Comparison of ENCODE assay signal across 8 cellular contexts in genomic region chr5:55232194-55232984, GRCh38. TPM values are rescaled to one million over a fixed set of nuclear protein-coding genes. Genes with fewer than 3 reads are reported as not detected.
DNase-seq lines count a peak whose midpoint lies in the region; TF ChIP-seq lines count a peak whose summit lies in the region.

No MANE protein-coding gene starts in this region.

- DNase-seq in AG08396 (ENCODE audit: low spot score), result peak; percentile 15
- DNase-seq in GM13977 (ENCODE audit: low spot score), result peak; percentile 33
- peak; percentile 19 for DNase-seq in NCI-H2227 treated with DMSO at 0.1 percent for 48 hours (lab: John Stamatoyannopoulos, UW)
- DNase-seq in MCF 10A (ENCODE audit: unreplicated experiment), result peak; percentile 79
- peak; percentile 27 for DNase-seq in kidney glomerular epithelial cell (lab: John Stamatoyannopoulos, UW)
- peak; percentile 54 for DNase-seq in stomach
- DNase-seq in KG1 (lab: John Stamatoyannopoulos, UW), result no peak
- no peak for DNase-seq in hippocampal formation (lab: John Stamatoyannopoulos, UW)

- H3K27ac Mint-ChIP-seq in MCF 10A (ENCODE audit: low read depth, unreplicated experiment), result peak overlapping the region; percentile 90

- H3K27me3 Mint-ChIP-seq in MCF 10A (ENCODE audit: insufficient read depth, unreplicated experiment), result no peaks in the 10 kb centered on the region

- peak overlapping the region; percentile 98 for H3K4me3 Mint-ChIP-seq in MCF 10A (ENCODE audit: unreplicated experiment)

- intact Hi-C loops in MCF 10A (cut with micrococcal nuclease), result loop anchor here (2.0 kb wide), 2 partner anchors 60 to 74 kb away; partner anchors contain the start of genes CDC20B, DHX29 and MTREX
- intact Hi-C loops in stomach (cut with DNase I; ENCODE audit: low total_unique reads), result loop anchor here (10.0 kb wide), 1 partner anchor 58 kb away; the partner anchor contains the start of gene CDC20B

- H3K27ac ChIP-seq in stomach, result peak overlapping the region; percentile 82 to 93 (median 86)

- POLR2A ChIA-PET in MCF 10A (lab: Yijun Ruan, JAX), result interaction anchor here (0.6 to 5.8 kb wide), 33 partner anchors 9 to 1945 kb away, joined by 3 to 113 read pairs (median 5); partner anchors contain the start of genes CDC20B, DHX29, GPX8 and IL31RA

- CTCF ChIA-PET in MCF 10A (lab: Yijun Ruan, JAX), result interaction anchor here (0.7 to 4.1 kb wide), 25 partner anchors 9 to 459 kb away, joined by 3 to 20 read pairs (median 4); partner anchors contain the start of genes DHX29, GPX8 and MTREX

- H3K4me3 ChIP-seq in stomach, result peak overlapping the region; percentile 54 to 78 (median 55)

- in situ Hi-C loops in GM13977 (cut with MboI; ENCODE audit: low pct_unique_long_range_greater_than_20kb, low sequenced_read_pairs, unreplicated experiment), result no loop called here

- H3K36me3 ChIP-seq in stomach, result no peaks in the 10 kb centered on the region

- WGBS in stomach, 5 donors, result 1 to 2% (median 2%) methylated on average over 43 to 47 of the region's 47 CpGs

- no peak for TF ChIP-seq POLR2A in stomach (IDR thresholded peaks at IDR 0.05)

- no peaks in the 10 kb centered on the region for H3K9me3 Mint-ChIP-seq in MCF 10A (ENCODE audit: unreplicated experiment)

- H3K36me3 Mint-ChIP-seq in MCF 10A (ENCODE audit: insufficient read depth, unreplicated experiment), result no peaks in the 10 kb centered on the region

- BruUV-seq in MCF 10A (replicated peaks; lab: Mats Ljungman, UMichigan), result TSS peak; percentile 64

- H3K9me3 ChIP-seq in stomach, result no peaks in the 10 kb centered on the region

- H3K4me1 ChIP-seq in stomach, result peaks cover 36 to 53% (median 49%) of the 10 kb centered on the region in 4 donors

- TF ChIP-seq CTCF in GM13977 (IDR thresholded peaks at IDR 0.05; ENCODE audit: extremely low read depth, insufficient read depth, missing control alignments) (no peak), MCF 10A (IDR thresholded peaks at IDR 0.05; ENCODE audit: unreplicated experiment) (no peak), stomach (IDR thresholded peaks at IDR 0.05) (no peak)

- TF ChIP-seq EP300 in stomach (IDR thresholded peaks at IDR 0.05), result no peak

- peaks cover 25 to 97% (median 74%) of the 10 kb centered on the region in 3 donors for H3K27me3 ChIP-seq in stomach

- no peaks in the 10 kb centered on the region for H3K4me1 Mint-ChIP-seq in MCF 10A (ENCODE audit: insufficient read depth, unreplicated experiment)

RNA-seq across cellular contexts. Expression of gene CCNO, which starts 1.0 kb away (rescaled TPM):
- total RNA-seq in MCF 10A (2022) (10.6 and 11.7 TPM in 2 replicates), stomach (10 to 100 TPM in 1 of 5 donors, 1 to 10 TPM in 2, under 1 TPM in 1, not detected in 1; 0.55 to 32.1 (median 4.5) TPM)
- 1 to 10 TPM; 6.4 to 8.5 (median 6.7) TPM for polyA plus RNA-seq in stomach

RNA-seq across cellular contexts. Expression of gene MCIDAS, which starts 5.3 kb away (rescaled TPM):
- total RNA-seq in MCF 10A (2022) (1.8 TPM in 2 replicates), stomach (1 to 10 TPM in 2 of 5 donors, not detected in 3; 4.1 to 4.6 TPM)
- polyA plus RNA-seq in stomach, result 1 to 10 TPM in 1 of 3 donors, under 1 TPM in 2; 0.53 to 1.8 (median 0.62) TPM

RNA-seq across cellular contexts. Expression of gene CDC20B, which starts 59.4 kb away (rescaled TPM):
- not detected in 2 replicates for total RNA-seq in MCF 10A (2022)
- total RNA-seq in stomach, result not detected
- polyA plus RNA-seq in stomach, result not detected

Comparison
In these comparisons a context has a peak if more than half of its experiments do, and no peak if none do; other contexts are left out.
1. DNase-seq: peak in AG08396 (single experiment), GM13977 (single experiment), NCI-H2227 treated with DMSO at 0.1 percent for 48 hours (single experiment), MCF 10A (single experiment), kidney glomerular epithelial cell (single experiment) and stomach (single experiment); none in KG1 (single experiment) and hippocampal formation (0 of 2).